1 cellular context compared by ENCODE assay signal in genomic region chr21:45542667-45543370, GRCh38.
TF ChIP-seq lines count a peak whose summit lies in the region.

No MANE protein-coding gene starts in this region.

TF ChIP-seq in IMR-90, 13 proteins besides CTCF, POLR2A, EP300 and RAD21 (continued from another document):
- TF ChIP-seq MAZ (IDR thresholded peaks at IDR 0.05; ENCODE audit: borderline replicate concordance, low read depth, low read length), result no peak
- TF ChIP-seq MAFK (IDR thresholded peaks at IDR 0.05; ENCODE audit: low read depth, low read length), result no peak
- TF ChIP-seq SMC3 (IDR thresholded peaks at IDR 0.05; ENCODE audit: low read depth, low read length), result no peak
- TF ChIP-seq RCOR1 (IDR thresholded peaks at IDR 0.05; ENCODE audit: insufficient replicate concordance, low read length), result no peak
- TF ChIP-seq NFE2L2 (IDR thresholded peaks at IDR 0.05; ENCODE audit: low read depth, low read length), result no peak
- TF ChIP-seq CHD1 (IDR thresholded peaks at IDR 0.05; ENCODE audit: low read depth, low read length), result no peak
